Comparison of ENCODE assay signal across 9 cellular contexts in the genomic region with DNA sequence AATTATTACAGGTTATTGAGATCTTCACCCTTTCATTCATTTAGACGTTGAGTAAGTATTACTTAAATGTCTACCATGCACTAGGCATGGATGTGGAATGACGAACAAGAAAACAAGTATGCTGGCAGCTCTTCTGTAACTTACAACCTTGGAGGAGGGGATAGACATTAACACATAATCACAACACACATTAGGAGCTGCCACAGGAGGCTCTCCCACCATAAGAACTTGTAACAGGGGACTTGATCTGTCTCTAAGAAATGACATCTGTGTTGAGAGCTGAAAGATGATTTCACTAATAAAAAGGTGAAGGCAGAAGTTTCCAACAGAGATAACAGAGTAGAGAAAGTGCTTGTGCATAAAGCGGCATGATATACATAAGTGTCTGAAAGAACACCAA.
"Had no signal": no experiment of that assay in that cellular context is flagged by ENCODE, and none has a peak within 500 bp of the region (broad histone marks: within the 10 kb centered on the region; RNA-seq: fewer than 3 reads in every experiment).

No MANE protein-coding gene starts in this region.

- H3K4me2 ChIP-seq: GM23338 had no signal

- DNase-seq: GM23248, GOT3, H7, H9, HCEC 1CT, HFFc6 had no signal

- H3K36me3 ChIP-seq: HAP-1 had no signal

- H3K4me3 ChIP-seq: GM23248, GM23338, HAP-1 had no signal

- H2AFZ ChIP-seq: GM23248, GM23338 had no signal

- ATAC-seq: GM23338, HCT116 had no signal

- H3K9ac ChIP-seq: GM23248 had no signal

- H3K4me3 Mint-ChIP-seq: GM23338, H9, HFFc6 had no signal

- H3K4me1 ChIP-seq: HAP-1 had no signal

- H3K9me3 ChIP-seq: HAP-1 had no signal

- H3K27ac ChIP-seq: GM23248 had no signal

- H3K27ac Mint-ChIP-seq: GM23338, H9, HFFc6 had no signal
